In genomic region chr4:18050448-18050847, GRCh38 we compare ENCODE assay signal across 17 cellular contexts.
DNase-seq lines count a peak whose midpoint lies in the region; ATAC-seq and TF ChIP-seq lines count a peak whose summit lies in the region.
"Had no signal": no experiment of that assay in that cellular context is flagged by ENCODE, and none has a peak within 500 bp of the region (broad histone marks: within the 10 kb centered on the region; RNA-seq: fewer than 3 reads in every experiment).

No MANE protein-coding gene starts in this region.

- no peak for DNase-seq in coronary artery (ENCODE audit: low spot score)
- no peak for DNase-seq in activated CD4-positive, alpha-beta T cell treated with anti-CD3 and anti-CD28 coated beads for 48 hours
- no peak for DNase-seq in pons (ENCODE audit: low spot score)
- DNase-seq: Caco-2; CD4-positive, CD25-positive, alpha-beta regulatory T cell; CD8-positive, alpha-beta T cell; DMS153; DND-41; H7 had no signal

- TF ChIP-seq CTCF in coronary artery (IDR thresholded peaks at IDR 0.05): no peak

- H3K4me3 ChIP-seq in coronary artery: no peak overlapping the region
- H3K4me3 ChIP-seq: GM12878, GM23248 had no signal

- no peak overlapping the region for H3K27ac ChIP-seq in coronary artery
- H3K27ac ChIP-seq: C4-2B, GM23248 had no signal

- ATAC-seq in GM18867 (IDR thresholded peaks at IDR 0.05; ENCODE audit: unreplicated experiment) (peak; percentile 51), GM19351 (IDR thresholded peaks at IDR 0.05; ENCODE audit: unreplicated experiment) (peak; percentile 72), GM21526 (IDR thresholded peaks at IDR 0.05; ENCODE audit: low FRiP score, unreplicated experiment) (peak; percentile 48), HG03064 (IDR thresholded peaks at IDR 0.05; ENCODE audit: low read depth, unreplicated experiment) (peak; percentile 61), HG02678 (IDR thresholded peaks at IDR 0.05; ENCODE audit: unreplicated experiment) (no peak)
- ATAC-seq: CD8-positive, alpha-beta T cell; GM12878 had no signal
